ENCODE assay signal across 8 cellular contexts in genomic region chr6:21263531-21264287, GRCh38.
DNase-seq lines count a peak whose midpoint lies in the region; ATAC-seq and TF ChIP-seq lines count a peak whose summit lies in the region.

No MANE protein-coding gene starts in this region.

- H3K27ac Mint-ChIP-seq in glutamatergic neuron (ENCODE audit: unreplicated experiment), result no peak overlapping the region

- intact Hi-C loops in Right ventricle myocardium superior (cut with DNase I), result no loop called here

- no peak for TF ChIP-seq CTCF in glutamatergic neuron (IDR thresholded peaks at IDR 0.05; ENCODE audit: partially characterized antibody, unreplicated experiment)

- H3K9me3 Mint-ChIP-seq in glutamatergic neuron (ENCODE audit: unreplicated experiment), result peaks cover 4% of the 10 kb centered on the region

- ATAC-seq in GM18858 (IDR thresholded peaks at IDR 0.05; ENCODE audit: unreplicated experiment), result peak; percentile 70
- ATAC-seq in HG02884 (IDR thresholded peaks at IDR 0.05; ENCODE audit: unreplicated experiment), result peak; percentile 51
- ATAC-seq in HG03039 (IDR thresholded peaks at IDR 0.05; ENCODE audit: unreplicated experiment), result no peak
- ATAC-seq in Right ventricle myocardium superior (ENCODE audit: poor library complexity), result no peak

- no peak overlapping the region for H3K4me3 Mint-ChIP-seq in glutamatergic neuron (ENCODE audit: unreplicated experiment)

- H3K27me3 Mint-ChIP-seq in glutamatergic neuron (ENCODE audit: unreplicated experiment), result peaks cover 2% of the 10 kb centered on the region

- H3K4me1 Mint-ChIP-seq in glutamatergic neuron (ENCODE audit: low read depth, unreplicated experiment), result peaks cover 3% of the 10 kb centered on the region

- peaks cover 4% of the 10 kb centered on the region for H3K36me3 Mint-ChIP-seq in glutamatergic neuron (ENCODE audit: unreplicated experiment)

- DNase-seq in left kidney (ENCODE audit: low read depth, low spot score) (peak; percentile 88), Right ventricle myocardium superior (no peak), glutamatergic neuron (no peak)
- no peak for DNase-seq in NK-92 treated with Interleukin-12 subunit alpha and Interleukin-12 subunit beta, amount 100 ng/mL, for 24 hours (lab: John Stamatoyannopoulos, UW)

TF ChIP-seq in PFSK-1, 5 proteins besides CTCF, POLR2A, EP300 and RAD21:
- TF ChIP-seq, protein P1, sequence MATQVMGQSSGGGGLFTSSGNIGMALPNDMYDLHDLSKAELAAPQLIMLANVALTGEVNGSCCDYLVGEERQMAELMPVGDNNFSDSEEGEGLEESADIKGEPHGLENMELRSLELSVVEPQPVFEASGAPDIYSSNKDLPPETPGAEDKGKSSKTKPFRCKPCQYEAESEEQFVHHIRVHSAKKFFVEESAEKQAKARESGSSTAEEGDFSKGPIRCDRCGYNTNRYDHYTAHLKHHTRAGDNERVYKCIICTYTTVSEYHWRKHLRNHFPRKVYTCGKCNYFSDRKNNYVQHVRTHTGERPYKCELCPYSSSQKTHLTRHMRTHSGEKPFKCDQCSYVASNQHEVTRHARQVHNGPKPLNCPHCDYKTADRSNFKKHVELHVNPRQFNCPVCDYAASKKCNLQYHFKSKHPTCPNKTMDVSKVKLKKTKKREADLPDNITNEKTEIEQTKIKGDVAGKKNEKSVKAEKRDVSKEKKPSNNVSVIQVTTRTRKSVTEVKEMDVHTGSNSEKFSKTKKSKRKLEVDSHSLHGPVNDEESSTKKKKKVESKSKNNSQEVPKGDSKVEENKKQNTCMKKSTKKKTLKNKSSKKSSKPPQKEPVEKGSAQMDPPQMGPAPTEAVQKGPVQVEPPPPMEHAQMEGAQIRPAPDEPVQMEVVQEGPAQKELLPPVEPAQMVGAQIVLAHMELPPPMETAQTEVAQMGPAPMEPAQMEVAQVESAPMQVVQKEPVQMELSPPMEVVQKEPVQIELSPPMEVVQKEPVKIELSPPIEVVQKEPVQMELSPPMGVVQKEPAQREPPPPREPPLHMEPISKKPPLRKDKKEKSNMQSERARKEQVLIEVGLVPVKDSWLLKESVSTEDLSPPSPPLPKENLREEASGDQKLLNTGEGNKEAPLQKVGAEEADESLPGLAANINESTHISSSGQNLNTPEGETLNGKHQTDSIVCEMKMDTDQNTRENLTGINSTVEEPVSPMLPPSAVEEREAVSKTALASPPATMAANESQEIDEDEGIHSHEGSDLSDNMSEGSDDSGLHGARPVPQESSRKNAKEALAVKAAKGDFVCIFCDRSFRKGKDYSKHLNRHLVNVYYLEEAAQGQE (IDR thresholded peaks at IDR 0.05; ENCODE audit: insufficient read depth in 1 of 2, low read depth in 2 of 2, low read length in 2 of 2), result no peak
- TF ChIP-seq FOXP2 (optimal IDR thresholded peaks at IDR 0.05; ENCODE audit: borderline replicate concordance, extremely low read depth, extremely low read length, insufficient read depth), result peak; percentile 16

Comparison
In these comparisons a context has a peak if more than half of its experiments do, and no peak if none do; other contexts are left out.
1. ATAC-seq: peak in GM18858 (single experiment) and HG02884 (single experiment); none in HG03039 (single experiment) and Right ventricle myocardium superior (single experiment).